Comparison of ENCODE assay signal across 1 cellular context in genomic region chr14:49857427-49858003, GRCh38.
TF ChIP-seq lines count a peak whose summit lies in the region.

No MANE protein-coding gene starts in this region.

TF ChIP-seq in HepG2, 621 proteins besides CTCF, POLR2A, EP300 and RAD21:
- no peak for TF ChIP-seq NFRKB (IDR thresholded peaks at IDR 0.05)
- TF ChIP-seq ZNF44 (CRISPR knock-in tag; IDR thresholded peaks at IDR 0.05), result no peak
- no peak for TF ChIP-seq ZNF24 (IDR thresholded peaks at IDR 0.05)
- no peak for TF ChIP-seq ATAD3A (CRISPR knock-in tag; IDR thresholded peaks at IDR 0.05)
- no peak for TF ChIP-seq GTF2F1 (IDR thresholded peaks at IDR 0.05; ENCODE audit: low read length)
- TF ChIP-seq NFIC (IDR thresholded peaks at IDR 0.05; ENCODE audit: low read length), result no peak
- no peak for TF ChIP-seq SRSF9 (IDR thresholded peaks at IDR 0.05; ENCODE audit: borderline replicate concordance, insufficient read depth, low read depth, low read length, poor library complexity, severe bottlenecking)
- TF ChIP-seq ZNF343 (CRISPR knock-in tag; IDR thresholded peaks at IDR 0.05), result no peak
- no peak for TF ChIP-seq ZNF547 (CRISPR knock-in tag; IDR thresholded peaks at IDR 0.05)
- TF ChIP-seq ATF1 (CRISPR knock-in tag; IDR thresholded peaks at IDR 0.05), result no peak
